1 cellular context compared by ENCODE assay signal in genomic region chr2:85501244-85501643, GRCh38.
A peak's percentile ranks its signal among the peaks of the same experiment; 100 is the strongest.
TF ChIP-seq lines count a peak whose summit lies in the region.

No MANE protein-coding gene starts in this region.

TF ChIP-seq in HepG2, 621 proteins besides CTCF, POLR2A, EP300 and RAD21 (continued from another document):
- no peak for TF ChIP-seq ZBTB37 (CRISPR knock-in tag; IDR thresholded peaks at IDR 0.05)
- TF ChIP-seq ZSCAN9 (CRISPR knock-in tag; IDR thresholded peaks at IDR 0.05; ENCODE audit: borderline replicate concordance): no peak
- TF ChIP-seq ZNF777 (CRISPR knock-in tag; IDR thresholded peaks at IDR 0.05): no peak
- no peak for TF ChIP-seq HNF1A (IDR thresholded peaks at IDR 0.05; ENCODE audit: low read depth)
- TF ChIP-seq HNF1A (CRISPR knock-in tag; IDR thresholded peaks at IDR 0.05; ENCODE audit: borderline replicate concordance): no peak
- no peak for TF ChIP-seq ZNF780A (CRISPR knock-in tag; IDR thresholded peaks at IDR 0.05)
- no peak for TF ChIP-seq ZKSCAN5 (CRISPR knock-in tag; IDR thresholded peaks at IDR 0.05)
- peak; percentile 94 for TF ChIP-seq THAP11 (CRISPR knock-in tag; IDR thresholded peaks at IDR 0.05)
- no peak for TF ChIP-seq MTF1 (CRISPR knock-in tag; IDR thresholded peaks at IDR 0.05)
- TF ChIP-seq TAF1 (CRISPR knock-in tag; IDR thresholded peaks at IDR 0.05): 0 out of 2 replicates have a peak, but pooled peaks have one; percentile 19
- TF ChIP-seq ZNF12 (CRISPR knock-in tag; IDR thresholded peaks at IDR 0.05): no peak
- no peak for TF ChIP-seq RORA (CRISPR knock-in tag; IDR thresholded peaks at IDR 0.05)
- no peak for TF ChIP-seq RXRA (CRISPR knock-in tag; IDR thresholded peaks at IDR 0.05)
- TF ChIP-seq ZNF770 (CRISPR knock-in tag; IDR thresholded peaks at IDR 0.05): no peak
- no peak for TF ChIP-seq SOX6 (IDR thresholded peaks at IDR 0.05)
- TF ChIP-seq SOX6 (CRISPR knock-in tag; IDR thresholded peaks at IDR 0.05): no peak
